ENCODE assay signal across 18 cellular contexts in genomic region chr1:193144361-193144938, GRCh38. TPM values are rescaled to one million over a fixed set of nuclear protein-coding genes. Genes with fewer than 3 reads are reported as not detected.
DNase-seq lines count a peak whose midpoint lies in the region; ATAC-seq, FAIRE-seq and TF ChIP-seq lines count a peak whose summit lies in the region.
"Had no signal": no experiment of that assay in that cellular context is flagged by ENCODE, and none has a peak within 500 bp of the region (broad histone marks: within the 10 kb centered on the region; RNA-seq: fewer than 3 reads in every experiment).

No MANE protein-coding gene starts in this region.

- WGBS in GM12878 (ENCODE audit: insufficient coverage, insufficient replicate concordance, low lambda C conversion rate, missing lambda C conversion rate): 97% methylated on average over 5 of the region's 5 CpGs

- peak; percentile 14 for FAIRE-seq in A204.1 (lab: Jason Lieb, UNC)
- FAIRE-seq in GM12878 (lab: Jason Lieb, UNC): peak; percentile 27
- FAIRE-seq: A549, H54 had no signal

- H3K36me3 Mint-ChIP-seq in mesothelial cell of epicardium: peaks cover 37% of the 10 kb centered on the region

- no peak for TF ChIP-seq EP300 in GM12878 (IDR thresholded peaks at IDR 0.05; ENCODE audit: borderline replicate concordance in 1 of 2, control insufficient read depth in 1 of 2, low read depth in 2 of 2, low read length in 2 of 2)

- no peak for DNase-seq in GM12878 (ENCODE audit: low read depth, low spot score)
- DNase-seq in mesothelial cell of epicardium (ENCODE audit: low spot score in 2 of 2, unreplicated experiment in 2 of 2): no peak
- DNase-seq in KG1 (lab: John Stamatoyannopoulos, UW): no peak
- DNase-seq in NCI-H2081 (lab: John Stamatoyannopoulos, UW): no peak
- DNase-seq in activated CD8-positive, alpha-beta memory T cell treated with anti-CD3 and anti-CD28 coated beads for 24 hours: no peak
- DNase-seq: C1 segment of cervical spinal cord; Calu3; CD4-positive, alpha-beta memory T cell; COR-L47; DMS153; DND-41; GOT3; HFFc6 had no signal

- H3K79me2 ChIP-seq in GM12878 (ENCODE audit: control insufficient read depth, insufficient read depth, low read length): no peaks in the 10 kb centered on the region; the same call in 1 of the 2 replicates

- no peaks in the 10 kb centered on the region for H3K27me3 Mint-ChIP-seq in mesothelial cell of epicardium (ENCODE audit: low read depth)
- H3K27me3 Mint-ChIP-seq: CD4-positive, alpha-beta memory T cell had no signal

- TF ChIP-seq POLR2A in GM12878 (IDR thresholded peaks at IDR 0.05; ENCODE audit: low read depth, low read length): no peak

- no peak overlapping the region for H3K4me2 ChIP-seq in GM12878 (ENCODE audit: control insufficient read depth, insufficient read depth)
- H3K4me2 ChIP-seq: A549 had no signal

- no peaks in the 10 kb centered on the region for H3K27me3 ChIP-seq in GM12878 (replicated peaks in 1 of 2; ENCODE audit: control insufficient read depth in 2 of 2, insufficient read depth in 2 of 2, low read length in 1 of 2)

- SMC1A ChIA-PET in GM12878 (lab: Charles Lee; ENCODE audit: uncharacterized antibody, unreplicated experiment): no interaction called here

- H3K4me1 ChIP-seq in GM12878 (ENCODE audit: control insufficient read depth, insufficient read depth, low read length): no peaks in the 10 kb centered on the region
- H3K4me1 ChIP-seq: A549 had no signal

- no peak overlapping the region for H3K9ac ChIP-seq in GM12878 (ENCODE audit: control insufficient read depth, insufficient read depth, low read length)

- TF ChIP-seq CTCF in GM12878 (IDR thresholded peaks at IDR 0.05 in 2 of 3, conservative IDR thresholded peaks at IDR 0.05 in 1 of 3; ENCODE audit: control insufficient read depth in 2 of 3, extremely low read depth in 1 of 3, insufficient read depth in 1 of 3, low read depth in 3 of 3, low read length in 3 of 3) (no peak), mesothelial cell of epicardium (IDR thresholded peaks at IDR 0.05; ENCODE audit: unreplicated experiment) (no peak)

- peaks cover 24% of the 10 kb centered on the region for H3K4me1 Mint-ChIP-seq in mesothelial cell of epicardium

- no peak overlapping the region for H3K27ac ChIP-seq in GM12878 (ENCODE audit: control insufficient read depth, insufficient read depth)
- H3K27ac ChIP-seq: 22Rv1, A549 had no signal

- POLR2A ChIA-PET in GM12878 (lab: Charles Lee): no interaction called here

- no peak overlapping the region for H3K4me3 Mint-ChIP-seq in mesothelial cell of epicardium
- H3K4me3 Mint-ChIP-seq: CD4-positive, alpha-beta memory T cell; HFFc6 had no signal

- H2AFZ ChIP-seq in GM12878 (ENCODE audit: control insufficient read depth, low read depth, low read length): no peak overlapping the region

- peaks cover 9% of the 10 kb centered on the region for H3K9me3 Mint-ChIP-seq in mesothelial cell of epicardium
- H3K9me3 Mint-ChIP-seq: CD4-positive, alpha-beta memory T cell; HFFc6 had no signal

- H3K36me3 ChIP-seq in GM12878 (ENCODE audit: control insufficient read depth in 2 of 2, insufficient read depth in 2 of 2, low read length in 1 of 2): peaks cover 6 to 23% of the 10 kb centered on the region in 2 experiments

- peak overlapping the region; percentile 25 for H3K27ac Mint-ChIP-seq in mesothelial cell of epicardium
- H3K27ac Mint-ChIP-seq: CD4-positive, alpha-beta memory T cell; HFFc6 had no signal

- RAD21 ChIA-PET in GM12878 (lab: Charles Lee; ENCODE audit: unreplicated experiment): no interaction called here

- TF ChIP-seq RAD21 in GM12878 (IDR thresholded peaks at IDR 0.05; ENCODE audit: insufficient read depth, low read depth, low read length): no peak

- H3K4me3 ChIP-seq in GM12878: no peak overlapping the region
- H3K4me3 ChIP-seq: A549, HAP-1 had no signal

- BruUV-seq in GM12878 (replicated peaks; lab: Mats Ljungman, UMichigan): no TSS peak

- no peaks in the 10 kb centered on the region for H4K20me1 ChIP-seq in GM12878 (ENCODE audit: control insufficient read depth, insufficient read depth)

- CTCF ChIA-PET in GM12878 (lab: Yijun Ruan, JAX): interaction anchor here (0.6 to 2.7 kb wide), 7 partner anchors 10 to 338 kb away, joined by 3 to 11 read pairs (median 8); partner anchors contain the start of gene B3GALT2

- in situ Hi-C loops in GM12878 (cut with MboI): no loop called here

- intact Hi-C loops in GM12878 (cut with micrococcal nuclease; ENCODE audit: unreplicated experiment): no loop called here

- ATAC-seq in GM12878: no peak
- ATAC-seq: A549 had no signal

- no peaks in the 10 kb centered on the region for H3K9me3 ChIP-seq in GM12878 (replicated peaks; ENCODE audit: control insufficient read depth, insufficient read depth, low read length)
- H3K9me3 ChIP-seq: A549, HAP-1 had no signal

TF ChIP-seq in GM12878, 131 proteins besides CTCF, POLR2A, EP300 and RAD21 (continues in another document):
- TF ChIP-seq USF1 (IDR thresholded peaks at IDR 0.05; ENCODE audit: borderline replicate concordance, extremely low read length, insufficient read depth, low read depth, low read length) (no peak), POLR2AphosphoS2 (IDR thresholded peaks at IDR 0.05; ENCODE audit: low read depth, low read length) (no peak), MTA3 (IDR thresholded peaks at IDR 0.05; ENCODE audit: borderline replicate concordance, low read length) (no peak), HDAC2 (IDR thresholded peaks at IDR 0.05) (no peak), MYC (IDR thresholded peaks at IDR 0.05; ENCODE audit: insufficient read depth, insufficient read length, insufficient replicate concordance, low read length, severe bottlenecking) (no peak)

RNA-seq across cellular contexts. Expression of gene CDC73, which starts 22.6 kb away (rescaled TPM):
- 77.3 and 78.7 TPM in 2 replicates for total RNA-seq in GM12878 (2013; cell fraction: nucleolus; rRNA removed)
- 10.6 and 11.1 TPM in 2 replicates for total RNA-seq in GM12878 (2014; rRNA removed)
- total RNA-seq in GM12878 (2014; rRNA removed; fragmentation: Illumina TruSeq; extraction: Trizol): 14.2 and 15.3 TPM in 2 replicates
- total RNA-seq in GM12878 (2021): 34.5 and 42.8 TPM in 2 replicates
- 16.1 TPM for polyA plus RNA-seq in GM12878 (2011; ENCODE audit: low read depth)
- 38.7 and 57.5 TPM in 2 replicates for polyA plus RNA-seq in GM12878 (2011; rRNA removed)
- polyA plus RNA-seq in GM12878 (2011; cell fraction: cytosol; rRNA removed): 11.5 and 13.5 TPM in 2 replicates
- polyA plus RNA-seq in GM12878 (2011; cell fraction: nucleus; rRNA removed): 15.3 and 15.4 TPM in 2 replicates
- polyA plus RNA-seq in GM12878 (2012): 14.1 and 20.6 TPM in 2 replicates
- polyA plus RNA-seq in GM12878 (2014; fragmentation: Illumina TruSeq; extraction: Trizol): 22.0 and 23.3 TPM in 2 replicates
- polyA plus RNA-seq in GM12878 (2014; fragmentation: Nextera tagmentation; extraction: Ambion mirVana): 10 to 100 TPM; 21.0 to 21.3 TPM
- polyA plus RNA-seq in GM12878 (2014; rRNA removed): 13.8 and 14.8 TPM in 2 replicates
- 10 to 100 TPM; 37.5 to 43.4 TPM for polyA plus RNA-seq in GM12878 (2016; fragmentation: Nextera tagmentation; extraction: Ambion mirVana)
- 26.9 and 58.4 TPM in 2 replicates for polyA minus RNA-seq in GM12878 (2011; rRNA and poly(A)+ RNA removed)
- polyA minus RNA-seq in GM12878 (2011; cell fraction: cytosol; rRNA and poly(A)+ RNA removed): 18.4 and 20.0 TPM in 2 replicates
- 27.7 and 52.1 TPM in 2 replicates for polyA minus RNA-seq in GM12878 (2011; cell fraction: nucleus; rRNA and poly(A)+ RNA removed)
- total RNA-seq in mesothelial cell of epicardium: 67.3 to 71.1 TPM (median 70.2 TPM) in 3 replicates

RNA-seq across cellular contexts. Expression of gene GLRX2, which starts 39.2 kb away (rescaled TPM):
- 4.8 and 6.3 TPM in 2 replicates for total RNA-seq in GM12878 (2013; cell fraction: nucleolus; rRNA removed)
- 18.0 and 21.2 TPM in 2 replicates for total RNA-seq in GM12878 (2014; rRNA removed)
- total RNA-seq in GM12878 (2014; rRNA removed; fragmentation: Illumina TruSeq; extraction: Trizol): 15.2 and 16.5 TPM in 2 replicates
- 19.7 and 21.4 TPM in 2 replicates for total RNA-seq in GM12878 (2021)
- polyA plus RNA-seq in GM12878 (2011; ENCODE audit: low read depth): 12.0 TPM
- polyA plus RNA-seq in GM12878 (2011; rRNA removed): 16.7 and 33.4 TPM in 2 replicates
- 6.4 and 8.3 TPM in 2 replicates for polyA plus RNA-seq in GM12878 (2011; cell fraction: cytosol; rRNA removed)
- polyA plus RNA-seq in GM12878 (2011; cell fraction: nucleus; rRNA removed): 5.2 and 6.2 TPM in 2 replicates
- 12.4 and 12.6 TPM in 2 replicates for polyA plus RNA-seq in GM12878 (2012)
- polyA plus RNA-seq in GM12878 (2014; fragmentation: Illumina TruSeq; extraction: Trizol): 15.5 and 19.5 TPM in 2 replicates
- polyA plus RNA-seq in GM12878 (2014; fragmentation: Nextera tagmentation; extraction: Ambion mirVana): 1 to 10 TPM; 5.5 to 7.8 TPM
- polyA plus RNA-seq in GM12878 (2014; rRNA removed): 14.2 and 20.0 TPM in 2 replicates
- polyA plus RNA-seq in GM12878 (2016; fragmentation: Nextera tagmentation; extraction: Ambion mirVana): 10 to 100 TPM; 59.9 to 67.6 TPM
- polyA minus RNA-seq in GM12878 (2011; rRNA and poly(A)+ RNA removed): 1.2 and 2.8 TPM in 2 replicates
- polyA minus RNA-seq in GM12878 (2011; cell fraction: cytosol; rRNA and poly(A)+ RNA removed): 1.9 and 2.0 TPM in 2 replicates
- polyA minus RNA-seq in GM12878 (2011; cell fraction: nucleus; rRNA and poly(A)+ RNA removed): 1.6 and 3.3 TPM in 2 replicates
- total RNA-seq in mesothelial cell of epicardium: 8.9 to 10.4 TPM (median 10.3 TPM) in 3 replicates

RNA-seq across cellular contexts. Expression of gene B3GALT2, which starts 42.0 kb away (rescaled TPM):
- not detected in 2 replicates for total RNA-seq in GM12878 (2013; cell fraction: nucleolus; rRNA removed)
- total RNA-seq in GM12878 (2014; rRNA removed) (not detected in 2 replicates), GM12878 (2014; rRNA removed; fragmentation: Illumina TruSeq; extraction: Trizol) (not detected in 2 replicates), GM12878 (2021) (not detected in 2 replicates), mesothelial cell of epicardium (5.4 to 5.8 TPM (median 5.7 TPM) in 3 replicates)
- 0.07 TPM for polyA plus RNA-seq in GM12878 (2011; ENCODE audit: low read depth)
- polyA plus RNA-seq in GM12878 (2011; rRNA removed) (not detected in 2 replicates), GM12878 (2014; fragmentation: Illumina TruSeq; extraction: Trizol) (not detected in 2 replicates), GM12878 (2014; fragmentation: Nextera tagmentation; extraction: Ambion mirVana) (under 1 TPM in 1 of 2 experiments, not detected in 1; 0.14 TPM), GM12878 (2014; rRNA removed) (not detected in 2 replicates), GM12878 (2016; fragmentation: Nextera tagmentation; extraction: Ambion mirVana) (under 1 TPM; 0.10 to 0.25 TPM)
- polyA plus RNA-seq in GM12878 (2011; cell fraction: cytosol; rRNA removed): not detected in 2 replicates
- polyA plus RNA-seq in GM12878 (2011; cell fraction: nucleus; rRNA removed): not detected in 2 replicates
- 0.06 and 0.08 TPM in 2 replicates for polyA plus RNA-seq in GM12878 (2012)
- not detected in 2 replicates for polyA minus RNA-seq in GM12878 (2011; rRNA and poly(A)+ RNA removed)
- not detected in 2 replicates for polyA minus RNA-seq in GM12878 (2011; cell fraction: cytosol; rRNA and poly(A)+ RNA removed)
- polyA minus RNA-seq in GM12878 (2011; cell fraction: nucleus; rRNA and poly(A)+ RNA removed): not detected in 2 replicates
- total RNA-seq: Calu3 had no signal
- polyA plus RNA-seq: A549 had no signal
